10 cellular contexts compared by ENCODE assay signal in the genomic region with DNA sequence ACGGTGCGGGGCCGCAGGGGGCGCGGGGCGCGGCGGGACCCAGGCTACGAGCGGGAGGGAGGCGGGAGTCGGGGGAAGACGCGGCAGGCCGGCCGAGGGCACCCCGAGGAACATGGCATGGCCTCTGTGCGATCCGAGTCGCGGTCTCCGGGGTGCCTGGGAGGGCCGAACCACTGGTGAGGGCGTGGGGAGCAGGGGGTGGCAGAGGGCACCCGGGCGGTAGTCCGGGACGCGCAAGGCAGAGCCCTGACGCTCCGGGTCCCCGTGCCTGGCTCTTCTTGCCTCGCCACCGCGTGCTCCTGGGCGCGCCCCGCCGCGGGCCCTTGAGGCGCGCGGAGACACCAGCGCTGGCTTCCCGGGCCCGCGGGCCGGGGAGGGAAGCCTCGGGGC. TPM values are rescaled to one million over a fixed set of nuclear protein-coding genes. Genes with fewer than 3 reads are reported as not detected.
DNase-seq lines count a peak whose midpoint lies in the region; ATAC-seq, FAIRE-seq and TF ChIP-seq lines count a peak whose summit lies in the region.
"Had no signal": no experiment of that assay in that cellular context is flagged by ENCODE, and none has a peak within 500 bp of the region (broad histone marks: within the 10 kb centered on the region; RNA-seq: fewer than 3 reads in every experiment).

No MANE protein-coding gene starts in this region.

- no peak overlapping the region for H3K4ac ChIP-seq in H1 (replicated peaks; ENCODE audit: insufficient read length, low read depth, low read length)

- no peak overlapping the region for H3K23ac ChIP-seq in H1 (ENCODE audit: insufficient read length)

- H3K4me3 Mint-ChIP-seq in activated CD4-positive, alpha-beta memory T cell treated with anti-CD3 and anti-CD28 coated beads for 36 hours, result no peak overlapping the region

- H4K20me1 ChIP-seq in H1 (replicated peaks in 1 of 2; ENCODE audit: control insufficient read depth in 1 of 2, insufficient read depth in 2 of 2, low read length in 2 of 2) (peaks cover 22% of the 10 kb centered on the region in 2 experiments), neural cell (ENCODE audit: insufficient read depth) (peaks cover 61% of the 10 kb centered on the region)

- H2BK120ac ChIP-seq in H1 (replicated peaks; ENCODE audit: low read depth, low read length), result no peak overlapping the region

- no peak overlapping the region for H3K14ac ChIP-seq in H1 (ENCODE audit: insufficient read length)

- intact Hi-C loops in activated CD4-positive, alpha-beta memory T cell treated with anti-CD3 and anti-CD28 coated beads for 36 hours (cut with micrococcal nuclease), result no loop called here

- H3K36me3 Mint-ChIP-seq in activated CD4-positive, alpha-beta memory T cell treated with anti-CD3 and anti-CD28 coated beads for 36 hours, result peaks cover 4% of the 10 kb centered on the region

- H2AFZ ChIP-seq in H1 (ENCODE audit: low read length) (no peak overlapping the region), neural cell (ENCODE audit: low read depth, low read length) (no peak overlapping the region)

- H3K4me1 Mint-ChIP-seq in activated CD4-positive, alpha-beta memory T cell treated with anti-CD3 and anti-CD28 coated beads for 36 hours (ENCODE audit: low read depth), result peaks cover 11% of the 10 kb centered on the region

- H3K27me3 ChIP-seq in BJ (ENCODE audit: control insufficient read depth, insufficient read depth, low read length), result no peaks in the 10 kb centered on the region
- H3K27me3 ChIP-seq in HUES64 (ENCODE audit: insufficient read depth, low read length), result peaks cover 3% of the 10 kb centered on the region; the same call in 1 of the 2 replicates
- H3K27me3 ChIP-seq in H1 (replicated peaks in 1 of 4; ENCODE audit: control insufficient read depth in 3 of 4, extremely low read depth in 1 of 4, insufficient read depth in 3 of 4, low read length in 3 of 4), result no peaks in the 10 kb centered on the region
- H3K27me3 ChIP-seq in neural cell (ENCODE audit: insufficient read depth, low read depth, low read length), result no peaks in the 10 kb centered on the region

- TF ChIP-seq CTCF in BJ (IDR thresholded peaks at IDR 0.05; ENCODE audit: insufficient read depth, low read depth, low read length), result no peak
- no peak for TF ChIP-seq CTCF in H1 (IDR thresholded peaks at IDR 0.05; ENCODE audit: control extremely low read depth in 1 of 3, insufficient read depth in 1 of 3, low read depth in 1 of 3, low read length in 3 of 3)
- TF ChIP-seq CTCF in neural cell (IDR thresholded peaks at IDR 0.05; ENCODE audit: poor library complexity, severe bottlenecking), result no peak

- H4K91ac ChIP-seq in H1 (replicated peaks; ENCODE audit: insufficient read length, low read length), result peak overlapping the region; percentile 97

- TF ChIP-seq EP300 in H1 (IDR thresholded peaks at IDR 0.05; ENCODE audit: borderline replicate concordance in 1 of 2, low read depth in 2 of 2, low read length in 2 of 2) (no peak), neural cell (conservative IDR thresholded peaks at IDR 0.05; ENCODE audit: poor library complexity, severe bottlenecking) (no peak)

- no peak overlapping the region for H2BK12ac ChIP-seq in H1 (ENCODE audit: low read depth, low read length)

- H3K56ac ChIP-seq in H1 (replicated peaks; ENCODE audit: insufficient read length, low read depth, low read length), result peak overlapping the region; percentile 85

- H3K4me3 ChIP-seq in BJ (ENCODE audit: low read depth, low read length) (peak overlapping the region; percentile 59), HUES64 (ENCODE audit: low read length) (peak overlapping the region; percentile 92), H1 (ENCODE audit: extremely low read depth in 1 of 4, insufficient read depth in 2 of 4, low read depth in 3 of 4, low read length in 4 of 4) (peak overlapping the region; percentile 75 to 100 (median 86)), neural cell (ENCODE audit: low read length) (peak overlapping the region; percentile 95)

- H3F3A ChIP-seq in neural cell (ENCODE audit: insufficient read depth, low read length, poor library complexity, severe bottlenecking), result peaks cover 24% of the 10 kb centered on the region

- no peak for TF ChIP-seq RAD21 in H1 (IDR thresholded peaks at IDR 0.05 in 1 of 2, conservative IDR thresholded peaks at IDR 0.05 in 1 of 2; ENCODE audit: low read depth in 2 of 2, low read length in 2 of 2)
- no peak for TF ChIP-seq RAD21 in neural cell (conservative IDR thresholded peaks at IDR 0.05)

- peak overlapping the region; percentile 88 for H4K8ac ChIP-seq in H1 (ENCODE audit: extremely low read depth, insufficient read depth, low read length)

- no peak for DNase-seq in BJ (ENCODE audit: low read depth)
- peak in 1 of 2 experiments; percentile 73 for DNase-seq in H1 (ENCODE audit: low read depth in 1 of 2, low spot score in 2 of 2)
- DNase-seq in activated CD4-positive, alpha-beta memory T cell treated with anti-CD3 and anti-CD28 coated beads for 36 hours, result no peak
- no peak for DNase-seq in NCI-H1092 treated with DMSO at 0.1 percent for 48 hours (lab: John Stamatoyannopoulos, UW)
- DNase-seq in COLO829 (ENCODE audit: low spot score), result no peak
- DNase-seq: activated CD8-positive, alpha-beta memory T cell treated with anti-CD3 and anti-CD28 coated beads, Interleukin-2, amount 50 U/mL, for 48 hours had no signal

- H3K27me3 Mint-ChIP-seq in activated CD4-positive, alpha-beta memory T cell treated with anti-CD3 and anti-CD28 coated beads for 36 hours, result peaks cover 53% of the 10 kb centered on the region

- CTCF ChIA-PET in BJ (lab: Yijun Ruan, JAX) (no interaction called here), H1 (lab: Charles Lee; ENCODE audit: partially characterized antibody) (interaction anchor here (0.7 kb wide), 1 partner anchor 10 kb away, joined by 3 read pairs; no protein-coding TSS in a partner anchor)
- CTCF ChIA-PET in activated CD4-positive, alpha-beta memory T cell treated with anti-CD3 and anti-CD28 coated beads for 36 hours (lab: Charles Lee), result no interaction called here

- no peaks in the 10 kb centered on the region for H3K9me3 Mint-ChIP-seq in activated CD4-positive, alpha-beta memory T cell treated with anti-CD3 and anti-CD28 coated beads for 36 hours

- peaks cover 12 to 80% of the 10 kb centered on the region in 2 experiments for H3K79me2 ChIP-seq in H1 (ENCODE audit: control insufficient read depth in 1 of 2, insufficient read depth in 2 of 2, low read length in 2 of 2)
- peaks cover 85% of the 10 kb centered on the region for H3K79me2 ChIP-seq in neural cell (replicated peaks; ENCODE audit: insufficient read depth, low read length)

- H2BK20ac ChIP-seq in H1 (ENCODE audit: low read length), result no peak overlapping the region

- H3K27ac ChIP-seq in HUES64 (ENCODE audit: low read depth, low read length) (peak overlapping the region; percentile 77), H1 (ENCODE audit: low read depth, low read length) (peak overlapping the region; percentile 65; the same call in 1 of the 2 replicates), neural cell (ENCODE audit: low read length) (peak overlapping the region; percentile 99)

- under 1% methylated on average over 49 of the region's 49 CpGs for WGBS in HUES64
- 2% methylated on average over 20 of the region's 49 CpGs; no CpG with 5 or more reads in 1 of the 2 experiments for WGBS in H1 (ENCODE audit: extremely low coverage in 1 of 2, insufficient coverage in 1 of 2, insufficient read length in 1 of 2, insufficient replicate concordance in 2 of 2, low coverage in 1 of 2, low lambda C conversion rate in 2 of 2, missing lambda C conversion rate in 1 of 2), 2 experiments

- TF ChIP-seq POLR2A in H1 (IDR thresholded peaks at IDR 0.05; ENCODE audit: control extremely low read depth in 1 of 2, low read depth in 2 of 2, low read length in 2 of 2), result peak in 1 of 2 experiments; percentile 54; a peak in 1 of 3 replicates

- H3K18ac ChIP-seq in H1 (ENCODE audit: extremely low read depth, low read length), result peak overlapping the region; percentile 60; the same call in 1 of the 2 replicates

- H3K79me1 ChIP-seq in H1 (ENCODE audit: low read depth, low read length), result no peaks in the 10 kb centered on the region; the same call in 1 of the 2 replicates

- POLR2A ChIA-PET in BJ (lab: Charles Lee), result interaction anchor here (0.6 kb wide), 1 partner anchor 10 kb away, joined by 5 read pairs; no protein-coding TSS in a partner anchor
- POLR2A ChIA-PET in H1 (lab: Charles Lee; ENCODE audit: partially characterized antibody), result interaction anchor here (0.8 to 5.2 kb wide), 11 partner anchors 10 to 323 kb away, joined by 3 to 28 read pairs (median 5); no protein-coding TSS in a partner anchor
- POLR2A ChIA-PET in activated CD4-positive, alpha-beta memory T cell treated with anti-CD3 and anti-CD28 coated beads for 36 hours (lab: Charles Lee), result no interaction called here

- H3K9ac ChIP-seq in HUES64 (ENCODE audit: low read depth, low read length) (peak overlapping the region; percentile 83), H1 (replicated peaks in 1 of 4; ENCODE audit: extremely low read depth in 1 of 4, low read depth in 3 of 4, low read length in 3 of 4) (peak overlapping the region; percentile 54 to 93 (median 77)), neural cell (ENCODE audit: low read length) (peak overlapping the region; percentile 98)

- no peaks in the 10 kb centered on the region for H3K9me2 ChIP-seq in neural cell (ENCODE audit: insufficient read depth, low read length)

- H3K36me3 ChIP-seq in BJ (ENCODE audit: control insufficient read depth, insufficient read depth, low read length), result no peaks in the 10 kb centered on the region
- H3K36me3 ChIP-seq in HUES64 (ENCODE audit: insufficient read depth, low read length), result peaks cover 15% of the 10 kb centered on the region; the same call in 1 of the 2 replicates
- peaks cover 0 to 17% (median under 1%) of the 10 kb centered on the region in 4 experiments; a peak in 3 of 8 replicates for H3K36me3 ChIP-seq in H1 (ENCODE audit: control insufficient read depth in 2 of 4, insufficient read depth in 4 of 4, low read length in 3 of 4)
- H3K36me3 ChIP-seq in neural cell (ENCODE audit: insufficient read depth, low read length), result peaks cover 11% of the 10 kb centered on the region

- H3K4me1 ChIP-seq in HUES64 (ENCODE audit: insufficient read depth, low read length) (peaks cover 39% of the 10 kb centered on the region), H1 (replicated peaks in 1 of 4; ENCODE audit: control insufficient read depth in 3 of 4, insufficient read depth in 4 of 4, low read length in 3 of 4) (peaks cover 0 to 14% (median 4%) of the 10 kb centered on the region in 4 experiments; a peak in 5 of 7 replicates)

- H2AK5ac ChIP-seq in H1 (ENCODE audit: low read depth, low read length), result no peak overlapping the region

- H3K9me3 ChIP-seq in HUES64 (ENCODE audit: insufficient read depth, low read depth, low read length) (no peaks in the 10 kb centered on the region), H1 (ENCODE audit: insufficient read depth in 2 of 2, low read depth in 1 of 2, low read length in 1 of 2) (no peaks in the 10 kb centered on the region), neural cell (ENCODE audit: low read length) (no peaks in the 10 kb centered on the region)

- H3K27ac Mint-ChIP-seq in activated CD4-positive, alpha-beta memory T cell treated with anti-CD3 and anti-CD28 coated beads for 36 hours, result no peak overlapping the region

- no peak for FAIRE-seq in H1 (lab: Jason Lieb, UNC)

- H2BK5ac ChIP-seq in H1 (ENCODE audit: low read depth, low read length), result peak overlapping the region; percentile 78

- H4K5ac ChIP-seq in H1 (ENCODE audit: insufficient read length, low read depth, low read length), result peak overlapping the region; percentile 56

- H2BK15ac ChIP-seq in H1 (ENCODE audit: low read length), result no peak overlapping the region

- ATAC-seq in GM18867 (IDR thresholded peaks at IDR 0.05; ENCODE audit: unreplicated experiment), result no peak

- peaks cover 26% of the 10 kb centered on the region for H3K23me2 ChIP-seq in H1 (ENCODE audit: low read depth, low read length)

- H3K4me2 ChIP-seq in H1 (ENCODE audit: insufficient read depth in 1 of 2, low read depth in 2 of 2, low read length in 2 of 2) (peak overlapping the region; percentile 77 to 96), neural cell (ENCODE audit: low read length) (no peak overlapping the region)

RNA-seq across cellular contexts. Expression of gene SOX11, which starts 4.2 kb away (rescaled TPM):
- polyA plus RNA-seq in BJ (2011; rRNA removed) (0.40 and 0.54 TPM in 2 replicates), H1 (2011; rRNA removed) (9.0 and 10.1 TPM in 2 replicates), neural cell (135 and 146 TPM in 2 replicates)
- 1.0 and 1.3 TPM in 2 replicates for polyA minus RNA-seq in BJ (2011; rRNA and poly(A)+ RNA removed)
- 25.4 TPM for polyA plus RNA-seq in HUES64 (2013, experiment 1 of 2)
- polyA plus RNA-seq in HUES64 (2013, experiment 2 of 2), result 33.3 TPM
- total RNA-seq in H1 (2021; fragmentation: NEBNext Ultra II Directional; extraction: Animal tissue kit (Norgen Biotek cat#: 25700)), result 55.6 and 56.5 TPM in 2 replicates
- 11.6 TPM for polyA plus RNA-seq in H1 (2011; cell fraction: cytosol; rRNA removed)
- 15.6 TPM for polyA plus RNA-seq in H1 (2011; cell fraction: nucleus; rRNA removed)
- polyA plus RNA-seq in H1 (2012, experiment 1 of 2), result 19.0 to 24.8 TPM (median 20.5 TPM) in 4 replicates
- polyA plus RNA-seq in H1 (2012, experiment 2 of 2), result 4.9 TPM
- polyA plus RNA-seq in H1 (2013, experiment 1 of 2), result 18.6 TPM
- 17.8 TPM for polyA plus RNA-seq in H1 (2013, experiment 2 of 2)
- polyA minus RNA-seq in H1 (2011; rRNA and poly(A)+ RNA removed), result 13.0 and 14.2 TPM in 2 replicates
- polyA minus RNA-seq in H1 (2011; cell fraction: cytosol; rRNA and poly(A)+ RNA removed), result 35.6 TPM
- polyA minus RNA-seq in H1 (2011; cell fraction: nucleus; rRNA and poly(A)+ RNA removed), result 28.9 TPM
- 578 and 597 TPM in 2 replicates for polyA minus RNA-seq in neural cell
- total RNA-seq in activated CD4-positive, alpha-beta memory T cell treated with anti-CD3 and anti-CD28 coated beads for 36 hours, result not detected
- total RNA-seq: HT1080 had no signal
